Comparison of ENCODE assay signal across 16 cellular contexts in genomic region chrX:38312436-38312835, GRCh38. TPM values are rescaled to one million over a fixed set of nuclear protein-coding genes. Genes with fewer than 3 reads are reported as not detected.
DNase-seq lines count a peak whose midpoint lies in the region; ATAC-seq and TF ChIP-seq lines count a peak whose summit lies in the region.
"Had no signal": no experiment of that assay in that cellular context is flagged by ENCODE, and none has a peak within 500 bp of the region (broad histone marks: within the 10 kb centered on the region; RNA-seq: fewer than 3 reads in every experiment).

No MANE protein-coding gene starts in this region.

- H3K27ac Mint-ChIP-seq in stimulated activated effector memory CD8-positive, alpha-beta T cell treated with anti-CD3 and anti-CD28 coated beads, Interleukin-12 subunit alpha, Interleukin-12 subunit beta, amount 100 ng/mL, for 72 hours, result no peak overlapping the region
- H3K27ac Mint-ChIP-seq: activated CD4-positive, alpha-beta T cell treated with anti-CD3 and anti-CD28 coated beads, Interleukin-2, amount 10 ng/mL, durations not matched to agents 7 days and 5 days; activated T-helper 2 cell treated with anti-CD3 and anti-CD28 coated beads, Interferon-gamma antibody, Interleukin-2, Interleukin-4, amounts not matched to agents 10 μg/mL and 5 μg/mL and 100 μg/mL, durations not matched to agents 14 hours and 24 hours and 36 hours; CD4-positive, alpha-beta memory T cell; stimulated activated memory B cell treated with anti-CD40 and anti-IgM and Interleukin-4, amounts not matched to agents 10 μg/mL and 1 μg/mL and 100 μg/mL, for 72 hours had no signal

- no TSS peak for BruUV-seq in PC-3 (replicated peaks; lab: Mats Ljungman, UMichigan)

- H3K4me2 ChIP-seq in PC-3 (ENCODE audit: low read length), result peak overlapping the region; percentile 56
- H3K4me2 ChIP-seq in osteoblast (ENCODE audit: insufficient read depth, low read length), result peak overlapping the region; percentile 6

- TF ChIP-seq CTCF in PC-3 (conservative IDR thresholded peaks at IDR 0.05; ENCODE audit: low read depth, low read length), result no peak
- no peak for TF ChIP-seq CTCF in osteoblast (IDR thresholded peaks at IDR 0.05; ENCODE audit: extremely low read depth, low read depth, low read length)

- H3K36me3 Mint-ChIP-seq in stimulated activated effector memory CD8-positive, alpha-beta T cell treated with anti-CD3 and anti-CD28 coated beads, Interleukin-12 subunit alpha, Interleukin-12 subunit beta, amount 100 ng/mL, for 72 hours, result peaks cover 5% of the 10 kb centered on the region

- H3K4me1 Mint-ChIP-seq in stimulated activated effector memory CD8-positive, alpha-beta T cell treated with anti-CD3 and anti-CD28 coated beads, Interleukin-12 subunit alpha, Interleukin-12 subunit beta, amount 100 ng/mL, for 72 hours, result no peaks in the 10 kb centered on the region
- H3K4me1 Mint-ChIP-seq: activated CD4-positive, alpha-beta T cell treated with anti-CD3 and anti-CD28 coated beads, Interleukin-2, amount 10 ng/mL, durations not matched to agents 7 days and 5 days; CD4-positive, alpha-beta memory T cell; stimulated activated memory B cell treated with anti-CD40 and anti-IgM and Interleukin-4, amounts not matched to agents 10 μg/mL and 1 μg/mL and 100 μg/mL, for 72 hours had no signal

- no peaks in the 10 kb centered on the region for H3K9me3 Mint-ChIP-seq in stimulated activated effector memory CD8-positive, alpha-beta T cell treated with anti-CD3 and anti-CD28 coated beads, Interleukin-12 subunit alpha, Interleukin-12 subunit beta, amount 100 ng/mL, for 72 hours
- H3K9me3 Mint-ChIP-seq: activated CD4-positive, alpha-beta T cell treated with anti-CD3 and anti-CD28 coated beads, Interleukin-2, amount 10 ng/mL, durations not matched to agents 7 days and 5 days; activated T-helper 2 cell treated with anti-CD3 and anti-CD28 coated beads, Interferon-gamma antibody, Interleukin-2, Interleukin-4, amounts not matched to agents 10 μg/mL and 5 μg/mL and 100 μg/mL, durations not matched to agents 14 hours and 24 hours and 36 hours; stimulated activated memory B cell treated with anti-CD40 and anti-IgM and Interleukin-4, amounts not matched to agents 10 μg/mL and 1 μg/mL and 100 μg/mL, for 72 hours had no signal

- no peaks in the 10 kb centered on the region for H3K27me3 ChIP-seq in PC-3 (ENCODE audit: low read length)
- H3K27me3 ChIP-seq in osteoblast (ENCODE audit: insufficient read depth, low read length), result no peaks in the 10 kb centered on the region

- CTCF ChIA-PET in PC-3 (lab: Charles Lee), result interaction anchor here (0.5 kb wide), 1 partner anchor 15 kb away, joined by 3 read pairs; the partner anchor contains the start of gene RPGR

- H3K79me2 ChIP-seq in PC-3 (ENCODE audit: low read length) (no peaks in the 10 kb centered on the region), osteoblast (ENCODE audit: insufficient read depth, low read length) (no peaks in the 10 kb centered on the region)

- intact Hi-C loops in PC-3 (cut with micrococcal nuclease), result loop anchor here (1.0 kb wide), 1 partner anchor 14 kb away; no protein-coding TSS in a partner anchor

- peaks cover 24% of the 10 kb centered on the region for H3K4me1 ChIP-seq in PC-3 (ENCODE audit: insufficient read depth, low read length)
- H3K4me1 ChIP-seq in osteoblast (ENCODE audit: insufficient read depth, low read length), result peaks cover 19% of the 10 kb centered on the region
- H3K4me1 ChIP-seq: left ventricle myocardium inferior had no signal

- POLR2A ChIA-PET in PC-3 (lab: Charles Lee; ENCODE audit: unreplicated experiment), result no interaction called here

- H3K4me3 ChIP-seq in PC-3 (ENCODE audit: low read length), result no peak overlapping the region
- H3K4me3 ChIP-seq in osteoblast (ENCODE audit: insufficient read depth, low read length), result no peak overlapping the region
- H3K4me3 ChIP-seq: left ventricle myocardium inferior had no signal

- no peaks in the 10 kb centered on the region for H3K9me2 ChIP-seq in PC-3 (replicated peaks; ENCODE audit: low read length)

- H3K4me3 Mint-ChIP-seq in stimulated activated effector memory CD8-positive, alpha-beta T cell treated with anti-CD3 and anti-CD28 coated beads, Interleukin-12 subunit alpha, Interleukin-12 subunit beta, amount 100 ng/mL, for 72 hours, result no peak overlapping the region
- H3K4me3 Mint-ChIP-seq: activated CD4-positive, alpha-beta T cell treated with anti-CD3 and anti-CD28 coated beads, Interleukin-2, amount 10 ng/mL, durations not matched to agents 7 days and 5 days; CD4-positive, alpha-beta memory T cell; stimulated activated memory B cell treated with anti-CD40 and anti-IgM and Interleukin-4, amounts not matched to agents 10 μg/mL and 1 μg/mL and 100 μg/mL, for 72 hours had no signal

- ATAC-seq in PC-3 (peak; percentile 97), HG03565 (IDR thresholded peaks at IDR 0.05; ENCODE audit: unreplicated experiment) (no peak), HG02840 (IDR thresholded peaks at IDR 0.05; ENCODE audit: low FRiP score, unreplicated experiment) (no peak)
- ATAC-seq in stimulated activated effector memory CD8-positive, alpha-beta T cell treated with anti-CD3 and anti-CD28 coated beads, Interleukin-12 subunit alpha, Interleukin-12 subunit beta, amount 100 ng/mL, for 72 hours, result no peak
- ATAC-seq: stimulated activated memory B cell treated with anti-CD40 and anti-IgM and Interleukin-4, amounts not matched to agents 10 μg/mL and 1 μg/mL and 100 μg/mL, for 72 hours had no signal

- H3K9ac ChIP-seq in PC-3 (ENCODE audit: low read length), result peak overlapping the region; percentile 8; the same call in 1 of the 2 replicates

- H3K27ac ChIP-seq in PC-3 (ENCODE audit: low read length) (peak overlapping the region; percentile 82), osteoblast (ENCODE audit: low read depth, low read length) (no peak overlapping the region)
- H3K27ac ChIP-seq: left ventricle myocardium inferior had no signal

- no peaks in the 10 kb centered on the region for H3F3A ChIP-seq in PC-3 (ENCODE audit: low read length, unreplicated experiment)

- H3K9me3 ChIP-seq in PC-3 (ENCODE audit: low read length) (no peaks in the 10 kb centered on the region), osteoblast (ENCODE audit: low read depth, low read length) (no peaks in the 10 kb centered on the region)
- H3K9me3 ChIP-seq: left ventricle myocardium inferior had no signal

- H4K20me1 ChIP-seq in PC-3 (ENCODE audit: low read length) (no peaks in the 10 kb centered on the region), osteoblast (ENCODE audit: insufficient read depth, low read length) (no peaks in the 10 kb centered on the region)

- no peak overlapping the region for H2AFZ ChIP-seq in PC-3 (ENCODE audit: low read length)
- no peak overlapping the region for H2AFZ ChIP-seq in osteoblast (ENCODE audit: low read length)

- DNase-seq in ELR (ENCODE audit: low read depth), result peak; percentile 89
- DNase-seq in PC-3, result peak; percentile 92
- DNase-seq in dermis microvascular lymphatic vessel endothelial cell (ENCODE audit: low read depth in 2 of 2), result peak; percentile 53 to 79
- DNase-seq in osteoblast (ENCODE audit: insufficient read length, low spot score, missing footprints), result no peak
- DNase-seq in CD1c-positive myeloid dendritic cell (ENCODE audit: extremely low spot score), result no peak
- no peak for DNase-seq in stimulated activated effector memory CD8-positive, alpha-beta T cell treated with anti-CD3 and anti-CD28 coated beads, Interleukin-12 subunit alpha, Interleukin-12 subunit beta, amount 100 ng/mL, for 72 hours (ENCODE audit: low spot score in 2 of 2)
- DNase-seq: activated CD4-positive, alpha-beta T cell treated with anti-CD3 and anti-CD28 coated beads, Interleukin-2, amount 10 ng/mL, durations not matched to agents 7 days and 5 days; CD4-positive, alpha-beta memory T cell; left ventricle myocardium inferior; NCI-H1436 treated with DMSO at 0.1 percent for 48 hours; NK-92 treated with Interleukin-12 subunit alpha and Interleukin-12 subunit beta, amount 100 ng/mL, for 24 hours had no signal

- H3K36me3 ChIP-seq in PC-3 (ENCODE audit: low read depth, low read length) (no peaks in the 10 kb centered on the region), osteoblast (ENCODE audit: insufficient read depth, low read length) (no peaks in the 10 kb centered on the region)

RNA-seq across cellular contexts. Expression of gene RPGR, which starts 14.9 kb away (rescaled TPM):
- 8.3 and 9.3 TPM in 2 replicates for total RNA-seq in PC-3 (2014; rRNA removed)
- total RNA-seq in dermis microvascular lymphatic vessel endothelial cell, result 28.5 and 29.5 TPM in 2 replicates
- total RNA-seq in osteoblast, result 7.4 and 8.0 TPM in 2 replicates

RNA-seq across cellular contexts. Expression of gene OTC, which starts 40.0 kb away (rescaled TPM):
- total RNA-seq in PC-3 (2014; rRNA removed), result not detected in 2 replicates
- total RNA-seq in dermis microvascular lymphatic vessel endothelial cell, result 0.13 and 0.26 TPM in 2 replicates
- not detected in 2 replicates for total RNA-seq in osteoblast
- total RNA-seq: activated CD4-positive, alpha-beta T cell treated with anti-CD3 and anti-CD28 coated beads, Interleukin-2, amount 10 ng/mL, durations not matched to agents 7 days and 5 days; activated T-helper 2 cell treated with anti-CD3 and anti-CD28 coated beads, Interferon-gamma antibody, Interleukin-2, Interleukin-4, amounts not matched to agents 10 μg/mL and 5 μg/mL and 100 μg/mL, durations not matched to agents 14 hours and 24 hours and 36 hours; CD4-positive, alpha-beta memory T cell; glomerular endothelial cell had no signal

Comparison
In these comparisons a context has a peak if more than half of its experiments do, and no peak if none do; other contexts are left out.
1. DNase-seq: peak in ELR (single experiment), PC-3 (single experiment) and dermis microvascular lymphatic vessel endothelial cell (2 of 2); none in osteoblast (single experiment), CD1c-positive myeloid dendritic cell (single experiment) and stimulated activated effector memory CD8-positive, alpha-beta T cell treated with anti-CD3 and anti-CD28 coated beads, Interleukin-12 subunit alpha, Interleukin-12 subunit beta, amount 100 ng/mL, for 72 hours (0 of 2).